Comparison of ENCODE assay signal across 9 cellular contexts in genomic region chr4:73589887-73590801, GRCh38. TPM values are rescaled to one million over a fixed set of nuclear protein-coding genes. Genes with fewer than 3 reads are reported as not detected.
A peak's percentile ranks its signal among the peaks of the same experiment; 100 is the strongest.
DNase-seq lines count a peak whose midpoint lies in the region; ATAC-seq and TF ChIP-seq lines count a peak whose summit lies in the region.
"Had no signal": no experiment of that assay in that cellular context is flagged by ENCODE, and none has a peak within 500 bp of the region (broad histone marks: within the 10 kb centered on the region; RNA-seq: fewer than 3 reads in every experiment).

No MANE protein-coding gene starts in this region.

- peak; percentile 95 for DNase-seq in NCI-H510A treated with DMSO at 0.1 percent for 48 hours (lab: John Stamatoyannopoulos, UW)
- DNase-seq in ovary: no peak
- DNase-seq in hypothalamus (lab: John Stamatoyannopoulos, UW): no peak
- no peak for DNase-seq in activated CD4-positive, alpha-beta T cell treated with anti-CD3 and anti-CD28 coated beads for 1 hour
- DNase-seq in chondrocyte (ENCODE audit: low spot score): no peak

- H3K27me3 ChIP-seq in liver (ENCODE audit: control insufficient read depth in 4 of 4, insufficient read depth in 4 of 4, low read length in 3 of 4) (no peaks in the 10 kb centered on the region), ovary (no peaks in the 10 kb centered on the region)

- WGBS in liver: 24% methylated on average over 5 of the region's 5 CpGs
- WGBS in ovary, 3 donors: 28 to 33% (median 28%) methylated on average over 5 of the region's 5 CpGs

- intact Hi-C loops in ovary (cut with DNase I): no loop called here

- peaks cover 22% of the 10 kb centered on the region for H3K27me3 Mint-ChIP-seq in chondrocyte (ENCODE audit: low read depth)

- TF ChIP-seq RAD21 in liver (IDR thresholded peaks at IDR 0.05): no peak

- no peak overlapping the region for H3K27ac Mint-ChIP-seq in chondrocyte (ENCODE audit: unreplicated experiment)
- H3K27ac Mint-ChIP-seq: dendritic cell treated with granulocyte-macrophage colony-stimulating factor and Interleukin-4, amounts not matched to agents 40 ng/mL and 50 ng/mL, for 4 days had no signal

- TF ChIP-seq EP300 in ovary (IDR thresholded peaks at IDR 0.05): no peak

- ATAC-seq in GM18907 (IDR thresholded peaks at IDR 0.05; ENCODE audit: unreplicated experiment) (peak; percentile 93), HG03039 (IDR thresholded peaks at IDR 0.05; ENCODE audit: unreplicated experiment) (peak; percentile 89)

- H3K9me3 ChIP-seq in liver (ENCODE audit: control insufficient read depth in 4 of 4, low read length in 3 of 4) (no peaks in the 10 kb centered on the region), ovary (no peaks in the 10 kb centered on the region)

- peaks cover 2 to 17% (median 9%) of the 10 kb centered on the region in 4 donors for H3K4me1 ChIP-seq in liver (ENCODE audit: control insufficient read depth in 4 of 4, insufficient read depth in 4 of 4, low read length in 3 of 4)
- peaks cover 3% of the 10 kb centered on the region for H3K4me1 ChIP-seq in ovary (ENCODE audit: insufficient read depth)

- no peak for TF ChIP-seq POLR2A in ovary (IDR thresholded peaks at IDR 0.05)

- peak overlapping the region in 2 of 3 donors; percentile 13 to 33 for H3K4me3 ChIP-seq in liver (ENCODE audit: low read depth in 1 of 3, low read length in 3 of 3)
- H3K4me3 ChIP-seq in ovary: no peak overlapping the region

- H3K4me3 Mint-ChIP-seq in chondrocyte (ENCODE audit: unreplicated experiment): no peak overlapping the region
- H3K4me3 Mint-ChIP-seq: dendritic cell treated with granulocyte-macrophage colony-stimulating factor and Interleukin-4, amounts not matched to agents 40 ng/mL and 50 ng/mL, for 4 days had no signal

- TF ChIP-seq CTCF in liver (IDR thresholded peaks at IDR 0.05; ENCODE audit: low read depth, low read length, missing input control): no peak
- no peak for TF ChIP-seq CTCF in ovary (IDR thresholded peaks at IDR 0.05)
- TF ChIP-seq CTCF in chondrocyte (IDR thresholded peaks at IDR 0.05): no peak

- H3K9ac ChIP-seq in liver (ENCODE audit: low read depth in 1 of 2, low read length in 2 of 2): peak overlapping the region; percentile 19 to 58

- H3K36me3 Mint-ChIP-seq in chondrocyte (ENCODE audit: low read depth): no peaks in the 10 kb centered on the region

- H3K9me3 Mint-ChIP-seq in chondrocyte (ENCODE audit: low read depth): no peaks in the 10 kb centered on the region
- H3K9me3 Mint-ChIP-seq: dendritic cell treated with granulocyte-macrophage colony-stimulating factor and Interleukin-4, amounts not matched to agents 40 ng/mL and 50 ng/mL, for 4 days had no signal

- peaks cover 0 to under 1% (median 0%) of the 10 kb centered on the region in 4 donors for H3K36me3 ChIP-seq in liver (ENCODE audit: control insufficient read depth in 4 of 4, insufficient read depth in 3 of 4, low read depth in 1 of 4, low read length in 3 of 4)
- H3K36me3 ChIP-seq in ovary: no peaks in the 10 kb centered on the region

- H3K27ac ChIP-seq in liver (ENCODE audit: low read depth in 1 of 2, low read length in 2 of 2): peak overlapping the region; percentile 79
- H3K27ac ChIP-seq in ovary: no peak overlapping the region

- H3K4me1 Mint-ChIP-seq in chondrocyte (ENCODE audit: low read depth): no peaks in the 10 kb centered on the region

TF ChIP-seq in liver, 16 proteins besides CTCF, POLR2A, EP300 and RAD21:
- TF ChIP-seq, protein P1, sequence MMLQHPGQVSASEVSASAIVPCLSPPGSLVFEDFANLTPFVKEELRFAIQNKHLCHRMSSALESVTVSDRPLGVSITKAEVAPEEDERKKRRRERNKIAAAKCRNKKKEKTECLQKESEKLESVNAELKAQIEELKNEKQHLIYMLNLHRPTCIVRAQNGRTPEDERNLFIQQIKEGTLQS (IDR thresholded peaks at IDR 0.05): no peak
- peak in 1 of 2 donors; percentile 44 for TF ChIP-seq HNF4A (conservative IDR thresholded peaks at IDR 0.05)
- TF ChIP-seq, protein P2, sequence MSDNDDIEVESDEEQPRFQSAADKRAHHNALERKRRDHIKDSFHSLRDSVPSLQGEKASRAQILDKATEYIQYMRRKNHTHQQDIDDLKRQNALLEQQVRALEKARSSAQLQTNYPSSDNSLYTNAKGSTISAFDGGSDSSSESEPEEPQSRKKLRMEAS (IDR thresholded peaks at IDR 0.05): no peak
- no peak for TF ChIP-seq FOXA1 (IDR thresholded peaks at IDR 0.05)
- TF ChIP-seq SP1 (IDR thresholded peaks at IDR 0.05): peak; percentile 19
- peak; percentile 72 for TF ChIP-seq REST (IDR thresholded peaks at IDR 0.05)
- TF ChIP-seq YY1 (IDR thresholded peaks at IDR 0.05): peak; percentile 81
- TF ChIP-seq EGR1 (IDR thresholded peaks at IDR 0.05; ENCODE audit: low read depth in 2 of 2): no peak
- TF ChIP-seq RXRA (IDR thresholded peaks at IDR 0.05): peak in 1 of 2 donors; percentile 40
TF ChIP-seq in liver: peak in this region for 5.

RNA-seq across cellular contexts. Expression of gene RASSF6, which starts 30.1 kb away (rescaled TPM):
- total RNA-seq in liver (under 1 TPM; 0.08 to 0.09 TPM), ovary (1 to 10 TPM in 3 of 7 donors, under 1 TPM in 4; 0.38 to 1.6 (median 0.97) TPM), chondrocyte (not detected in 3 replicates)
- polyA plus RNA-seq in liver (under 1 TPM; 0.15 to 0.38 TPM), ovary (1 to 10 TPM in 1 of 2 donors, under 1 TPM in 1; 0.85 to 1.0 TPM)

Comparison
In these comparisons a context has a peak if more than half of its experiments do, and no peak if none do; other contexts are left out.
1. H3K27ac ChIP-seq: peak in liver (2 of 2); none in ovary (0 of 2).